ENCODE assay signal across 8 cellular contexts in the genomic region with DNA sequence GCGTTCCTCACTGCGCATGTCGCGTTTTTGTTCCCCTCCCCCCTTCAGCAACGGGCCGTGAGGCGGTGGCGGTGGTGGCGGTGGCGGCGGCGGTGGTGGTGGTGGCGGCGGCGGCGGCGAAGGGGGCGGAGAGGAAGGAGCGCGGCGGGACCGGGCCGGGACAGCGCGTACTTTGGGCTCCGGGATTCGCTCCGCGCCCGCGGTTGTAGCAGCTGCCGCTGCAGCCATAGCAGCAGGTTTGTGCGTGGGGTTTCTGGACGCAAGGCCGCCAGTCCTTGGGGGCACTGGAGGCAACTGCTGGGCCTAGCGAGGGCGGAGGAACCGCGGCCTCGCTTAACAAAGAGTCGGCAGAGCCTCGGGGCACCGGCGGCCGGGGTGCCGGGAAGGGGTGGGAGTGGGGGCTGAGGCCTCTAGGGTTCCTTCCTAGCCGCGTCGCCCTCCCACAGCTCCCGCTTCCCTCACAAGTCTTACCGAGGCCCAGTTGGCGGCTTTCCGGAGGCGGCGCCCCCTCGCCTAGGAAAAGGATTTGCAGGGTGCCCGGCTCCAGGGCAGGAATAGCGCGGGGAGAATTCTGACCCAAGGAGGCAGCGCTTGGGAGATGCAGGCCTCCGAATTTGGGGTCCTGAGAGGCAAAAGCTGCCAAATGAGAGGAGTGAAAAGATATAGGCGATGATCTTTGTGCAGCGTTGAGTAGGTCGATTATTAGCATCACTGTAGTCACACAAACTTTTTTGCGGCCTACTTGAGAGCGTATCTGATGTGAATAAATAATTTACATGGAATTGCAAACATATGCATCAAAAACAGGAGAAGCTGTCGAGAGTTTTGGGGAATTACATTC. TPM values are rescaled to one million over a fixed set of nuclear protein-coding genes. Genes with fewer than 3 reads are reported as not detected.
DNase-seq lines count a peak whose midpoint lies in the region; ATAC-seq and TF ChIP-seq lines count a peak whose summit lies in the region.

A gene with protein sequence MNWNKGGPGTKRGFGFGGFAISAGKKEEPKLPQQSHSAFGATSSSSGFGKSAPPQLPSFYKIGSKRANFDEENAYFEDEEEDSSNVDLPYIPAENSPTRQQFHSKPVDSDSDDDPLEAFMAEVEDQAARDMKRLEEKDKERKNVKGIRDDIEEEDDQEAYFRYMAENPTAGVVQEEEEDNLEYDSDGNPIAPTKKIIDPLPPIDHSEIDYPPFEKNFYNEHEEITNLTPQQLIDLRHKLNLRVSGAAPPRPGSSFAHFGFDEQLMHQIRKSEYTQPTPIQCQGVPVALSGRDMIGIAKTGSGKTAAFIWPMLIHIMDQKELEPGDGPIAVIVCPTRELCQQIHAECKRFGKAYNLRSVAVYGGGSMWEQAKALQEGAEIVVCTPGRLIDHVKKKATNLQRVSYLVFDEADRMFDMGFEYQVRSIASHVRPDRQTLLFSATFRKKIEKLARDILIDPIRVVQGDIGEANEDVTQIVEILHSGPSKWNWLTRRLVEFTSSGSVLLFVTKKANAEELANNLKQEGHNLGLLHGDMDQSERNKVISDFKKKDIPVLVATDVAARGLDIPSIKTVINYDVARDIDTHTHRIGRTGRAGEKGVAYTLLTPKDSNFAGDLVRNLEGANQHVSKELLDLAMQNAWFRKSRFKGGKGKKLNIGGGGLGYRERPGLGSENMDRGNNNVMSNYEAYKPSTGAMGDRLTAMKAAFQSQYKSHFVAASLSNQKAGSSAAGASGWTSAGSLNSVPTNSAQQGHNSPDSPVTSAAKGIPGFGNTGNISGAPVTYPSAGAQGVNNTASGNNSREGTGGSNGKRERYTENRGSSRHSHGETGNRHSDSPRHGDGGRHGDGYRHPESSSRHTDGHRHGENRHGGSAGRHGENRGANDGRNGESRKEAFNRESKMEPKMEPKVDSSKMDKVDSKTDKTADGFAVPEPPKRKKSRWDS (plus strand): TSS at position 30 of the 841 bp plus-strand sequence. CDS start 12,880 bp downstream, outside the sequence.

- no peaks in the 10 kb centered on the region for H3K27me3 Mint-ChIP-seq in activated naive CD4-positive, alpha-beta T cell treated with anti-CD3 and anti-CD28 coated beads for 36 hours (ENCODE audit: low read depth)

- peak within 1 kb of the TSS; percentile 100 for H3K27ac Mint-ChIP-seq in activated naive CD4-positive, alpha-beta T cell treated with anti-CD3 and anti-CD28 coated beads for 36 hours

- H3K4me3 ChIP-seq in gastroesophageal sphincter: peak within 1 kb of the TSS; percentile 94 to 97

- H3K36me3 ChIP-seq in gastroesophageal sphincter: peaks cover 0 to 12% of the 10 kb centered on the region in 2 donors

- peak; percentile 38 to 54 for TF ChIP-seq POLR2A in gastroesophageal sphincter (IDR thresholded peaks at IDR 0.05)

- peaks cover 34% of the 10 kb centered on the region for H3K36me3 Mint-ChIP-seq in activated naive CD4-positive, alpha-beta T cell treated with anti-CD3 and anti-CD28 coated beads for 36 hours (ENCODE audit: low read depth)

- intact Hi-C loops in activated naive CD4-positive, alpha-beta T cell treated with anti-CD3 and anti-CD28 coated beads for 36 hours (cut with micrococcal nuclease): loop anchor here (5.0 kb wide), 2 partner anchors 358 to 807 kb away; a partner anchor contains a TSS

- 4% methylated on average over 10 of the region's 67 CpGs; no CpG with 5 or more reads in 1 of the 2 donors for WGBS in gastroesophageal sphincter (ENCODE audit: low coverage in 1 of 2), 2 donors

- H3K27me3 ChIP-seq in gastroesophageal sphincter: no peaks in the 10 kb centered on the region

- CTCF ChIA-PET in activated naive CD4-positive, alpha-beta T cell treated with anti-CD3 and anti-CD28 coated beads for 36 hours (lab: Charles Lee): interaction anchor here (0.6 to 1.9 kb wide), 9 partner anchors 9 to 1211 kb away, joined by 3 to 8 read pairs (median 4); a partner anchor contains a TSS

- TF ChIP-seq EP300 in gastroesophageal sphincter (IDR thresholded peaks at IDR 0.05): no peak

- peak within 1 kb of the TSS; percentile 98 for H3K4me3 Mint-ChIP-seq in activated naive CD4-positive, alpha-beta T cell treated with anti-CD3 and anti-CD28 coated beads for 36 hours

- TF ChIP-seq CTCF in gastroesophageal sphincter (IDR thresholded peaks at IDR 0.05) (peak in 1 of 4 experiments; percentile 14), omental fat pad (IDR thresholded peaks at IDR 0.05) (no peak)

- ATAC-seq in HG02981 (IDR thresholded peaks at IDR 0.05; ENCODE audit: unreplicated experiment) (peak; percentile 2), gastroesophageal sphincter (peak; percentile 3), omental fat pad (ENCODE audit: low FRiP score) (peak; percentile 13)

- no peaks in the 10 kb centered on the region for H3K9me3 ChIP-seq in gastroesophageal sphincter

- peaks cover 61% of the 10 kb centered on the region for H3K4me1 Mint-ChIP-seq in activated naive CD4-positive, alpha-beta T cell treated with anti-CD3 and anti-CD28 coated beads for 36 hours (ENCODE audit: low read depth)

- no peaks in the 10 kb centered on the region for H3K9me3 Mint-ChIP-seq in activated naive CD4-positive, alpha-beta T cell treated with anti-CD3 and anti-CD28 coated beads for 36 hours

- H3K27ac ChIP-seq in gastroesophageal sphincter: peak within 1 kb of the TSS; percentile 90 to 99 (median 97)

- DNase-seq in NCI-H1105 treated with DMSO at 0.1 percent for 48 hours (lab: John Stamatoyannopoulos, UW) (peak; percentile 24), NCI-H1105 (lab: John Stamatoyannopoulos, UW) (no peak), NOMO-1 treated with DMSO at 0.1 percent for 48 hours (lab: John Stamatoyannopoulos, UW; ENCODE audit: unreplicated experiment) (peak; percentile 17), omental fat pad (ENCODE audit: low spot score) (peak; percentile 66), globus pallidus (ENCODE audit: low spot score) (no peak)
- DNase-seq in activated naive CD4-positive, alpha-beta T cell treated with anti-CD3 and anti-CD28 coated beads for 36 hours: peak; percentile 94

- H3K4me1 ChIP-seq in gastroesophageal sphincter: peaks cover 0 to 80% (median 6%) of the 10 kb centered on the region in 3 donors

RNA-seq across cellular contexts. Expression of the gene that starts here (rescaled TPM):
- total RNA-seq in activated naive CD4-positive, alpha-beta T cell treated with anti-CD3 and anti-CD28 coated beads for 36 hours: 10 to 100 TPM; 91.7 to 92.9 TPM
- total RNA-seq in gastroesophageal sphincter: 100 to 1,000 TPM in 2 of 4 donors, 10 to 100 TPM in 2; 66.6 to 126 (median 98.8) TPM
- total RNA-seq in omental fat pad: 100 to 1,000 TPM in 2 of 4 donors, 10 to 100 TPM in 2; 87.2 to 150 (median 112) TPM

Comparison
In these comparisons a context has a peak if more than half of its experiments do, and no peak if none do; other contexts are left out.
1. DNase-seq: peak in NCI-H1105 treated with DMSO at 0.1 percent for 48 hours (single experiment), NOMO-1 treated with DMSO at 0.1 percent for 48 hours (single experiment), activated naive CD4-positive, alpha-beta T cell treated with anti-CD3 and anti-CD28 coated beads for 36 hours (single experiment) and omental fat pad (single experiment); none in NCI-H1105 (single experiment) and globus pallidus (single experiment).
2. Peak in every context shown above with its lines, with median percentiles within 50 percentile points of each other: ATAC-seq.